Comparison of ENCODE assay signal across 8 cellular contexts in genomic region chr9:128127568-128127989, GRCh38. TPM values are rescaled to one million over a fixed set of nuclear protein-coding genes. Genes with fewer than 3 reads are reported as not detected.
DNase-seq lines count a peak whose midpoint lies in the region; ATAC-seq and TF ChIP-seq lines count a peak whose summit lies in the region.

Gene PTGES2 (minus strand): TSS chr9:128127729. CDS start chr9:128127717, 12 bp downstream.

- H3K27ac ChIP-seq in HUES48 (ENCODE audit: low read depth, low read length) (peak within 1 kb of the TSS; percentile 99), foreskin keratinocyte (peak within 1 kb of the TSS; percentile 99), neural progenitor cell (no peak within 1 kb of the TSS), stomach smooth muscle (ENCODE audit: low read length) (peak within 1 kb of the TSS; percentile 93)

- H3K4me3 ChIP-seq in HUES48 (ENCODE audit: low read depth, low read length) (peak within 1 kb of the TSS; percentile 100), neural progenitor cell (peak within 1 kb of the TSS; percentile 68), stomach smooth muscle (ENCODE audit: low read length in 2 of 2) (peak within 1 kb of the TSS; percentile 81 to 94)

- no peaks in the 10 kb centered on the region for H3K9me3 ChIP-seq in HUES48 (ENCODE audit: control insufficient read depth, insufficient read depth, low read length)
- peaks cover 5% of the 10 kb centered on the region for H3K9me3 ChIP-seq in neural progenitor cell (ENCODE audit: low read depth)
- no peaks in the 10 kb centered on the region for H3K9me3 ChIP-seq in stomach smooth muscle (ENCODE audit: control insufficient read depth in 2 of 2, low read length in 2 of 2)

- H3K27ac Mint-ChIP-seq in neural progenitor cell: peak within 1 kb of the TSS; percentile 99

- H3K79me2 ChIP-seq in neural progenitor cell (ENCODE audit: low read depth): peaks cover 23% of the 10 kb centered on the region

- TF ChIP-seq CTCF in foreskin keratinocyte (conservative IDR thresholded peaks at IDR 0.05): no peak
- no peak for TF ChIP-seq CTCF in neural progenitor cell (IDR thresholded peaks at IDR 0.05)

- ATAC-seq in GM21381 (IDR thresholded peaks at IDR 0.05; ENCODE audit: unreplicated experiment) (peak; percentile 57), foreskin keratinocyte (peak; percentile 71)

- peaks cover 12% of the 10 kb centered on the region for H3K9me3 Mint-ChIP-seq in neural progenitor cell

- H3K36me3 ChIP-seq in HUES48 (ENCODE audit: control insufficient read depth, insufficient read depth, low read length) (peaks cover 23% of the 10 kb centered on the region), neural progenitor cell (no peaks in the 10 kb centered on the region), stomach smooth muscle (ENCODE audit: control insufficient read depth in 2 of 2, insufficient read depth in 2 of 2, low read length in 2 of 2) (peaks cover 3 to 7% of the 10 kb centered on the region in 2 donors)

- H2AFZ ChIP-seq in neural progenitor cell (replicated peaks): peak within 1 kb of the TSS; percentile 97

- peaks cover 13% of the 10 kb centered on the region for H3K36me3 Mint-ChIP-seq in neural progenitor cell

- peaks cover 5% of the 10 kb centered on the region for H3K27me3 Mint-ChIP-seq in neural progenitor cell (ENCODE audit: insufficient read depth, low read depth)

- peaks cover 24% of the 10 kb centered on the region for H4K20me1 ChIP-seq in neural progenitor cell (ENCODE audit: low read depth)

- H3K4me1 ChIP-seq in HUES48 (ENCODE audit: control insufficient read depth, insufficient read depth, low read length) (no peaks in the 10 kb centered on the region), foreskin keratinocyte (peaks cover 3% of the 10 kb centered on the region), neural progenitor cell (no peaks in the 10 kb centered on the region), stomach smooth muscle (ENCODE audit: control insufficient read depth, insufficient read depth, low read length) (peaks cover 34% of the 10 kb centered on the region)

- H3K4me2 ChIP-seq in neural progenitor cell: peak within 1 kb of the TSS; percentile 81

- H3K27me3 ChIP-seq in HUES48 (ENCODE audit: control insufficient read depth, insufficient read depth, low read length) (peaks cover 7% of the 10 kb centered on the region), foreskin keratinocyte (no peaks in the 10 kb centered on the region), neural progenitor cell (peaks cover 23% of the 10 kb centered on the region), stomach smooth muscle (ENCODE audit: control insufficient read depth in 1 of 2, insufficient read depth in 2 of 2, low read length in 2 of 2) (no peaks in the 10 kb centered on the region)

- peaks cover 25% of the 10 kb centered on the region for H3K4me1 Mint-ChIP-seq in neural progenitor cell

- DNase-seq in DMS153 (lab: John Stamatoyannopoulos, UW): peak; percentile 20
- DNase-seq in SHP77 (lab: John Stamatoyannopoulos, UW): peak; percentile 62 to 68
- peak; percentile 76 for DNase-seq in activated gamma-delta T cell (lab: John Stamatoyannopoulos, UW)
- peak; percentile 59 to 80 for DNase-seq in foreskin keratinocyte
- peak; percentile 89 for DNase-seq in neural progenitor cell (ENCODE audit: low spot score)

- peak within 1 kb of the TSS; percentile 99 for H3K4me3 Mint-ChIP-seq in neural progenitor cell

- H3K9ac ChIP-seq in HUES48 (ENCODE audit: low read depth, low read length): peak within 1 kb of the TSS; percentile 93
- H3K9ac ChIP-seq in neural progenitor cell: peak within 1 kb of the TSS; percentile 28
- peak within 1 kb of the TSS; percentile 75 to 86 for H3K9ac ChIP-seq in stomach smooth muscle (ENCODE audit: low read length in 2 of 2)

- H3F3A ChIP-seq in neural progenitor cell (ENCODE audit: low read depth): no peaks in the 10 kb centered on the region

RNA-seq across cellular contexts. Expression of gene PTGES2, which starts in this region (rescaled TPM):
- total RNA-seq in foreskin keratinocyte (67.6 and 75.4 TPM in 2 replicates), neural progenitor cell (ENCODE audit: low replicate concordance) (25.7 and 61.2 TPM in 2 replicates)
- 85.0 and 86.8 TPM in 2 replicates for polyA plus RNA-seq in foreskin keratinocyte

Comparison
In these comparisons a context has a peak if more than half of its experiments do, and no peak if none do; other contexts are left out.
1. DNase-seq: peak in every context shown above with its lines; median percentile 89 in neural progenitor cell; 76 in activated gamma-delta T cell; 70 in foreskin keratinocyte; 65 in SHP77; 20 in DMS153.
2. H3K9ac ChIP-seq: peak in every context shown above with its lines; median percentile 93 in HUES48; 80 in stomach smooth muscle; 28 in neural progenitor cell.